Comparison of ENCODE assay signal across 8 cellular contexts in the genomic region with DNA sequence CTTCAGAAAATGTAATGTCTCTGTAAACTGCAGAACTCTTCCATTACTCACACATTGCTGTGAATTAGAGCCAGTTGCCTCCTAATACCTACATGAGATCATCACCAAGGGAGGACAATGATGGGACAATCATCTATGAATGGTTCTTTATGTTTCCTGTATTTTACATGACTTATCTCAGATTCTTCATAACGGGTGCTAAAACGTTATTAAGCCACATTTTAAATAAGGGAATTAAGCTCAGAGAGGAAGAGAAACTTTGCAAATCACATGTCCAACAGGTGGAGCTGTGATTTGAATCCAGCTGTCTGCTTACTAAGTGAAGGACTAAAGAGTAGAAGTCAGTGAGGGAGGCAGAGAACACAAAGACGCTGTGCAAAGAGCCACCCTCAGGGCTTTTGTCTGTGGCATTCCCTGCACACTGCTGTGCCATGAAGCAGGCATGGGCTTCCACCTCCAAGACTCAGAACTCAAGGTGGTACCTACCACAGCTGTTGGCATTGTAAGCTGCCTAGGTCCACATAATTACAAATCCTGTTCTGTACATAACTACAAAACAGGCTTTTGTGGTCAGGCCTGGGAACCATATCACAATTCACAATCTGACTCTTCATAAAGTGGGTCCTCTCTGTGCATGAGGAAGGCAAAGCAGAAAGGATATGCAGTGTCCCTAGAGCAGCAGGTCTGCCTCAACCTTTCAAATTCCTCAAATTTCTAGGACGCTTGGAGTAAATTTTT. TPM values are rescaled to one million over a fixed set of nuclear protein-coding genes. Genes with fewer than 3 reads are reported as not detected.
DNase-seq lines count a peak whose midpoint lies in the region; ATAC-seq and TF ChIP-seq lines count a peak whose summit lies in the region.

No MANE protein-coding gene starts in this region.

- intact Hi-C loops in ovary (cut with DNase I), result no loop called here

- H3K27me3 ChIP-seq in ACC112 (ENCODE audit: insufficient read depth, low read length), result no peaks in the 10 kb centered on the region
- no peaks in the 10 kb centered on the region for H3K27me3 ChIP-seq in ovary

- H3K27ac ChIP-seq in ACC112 (ENCODE audit: low read depth, low read length), result peak overlapping the region; percentile 63; the same call in 1 of the 2 replicates
- H3K27ac ChIP-seq in ovary, result no peak overlapping the region

- no peak overlapping the region for H2AFZ ChIP-seq in ACC112 (ENCODE audit: low read length, unreplicated experiment)

- no peaks in the 10 kb centered on the region for H3K36me3 Mint-ChIP-seq in endothelial cell (ENCODE audit: low read depth, unreplicated experiment)

- H3K36me3 ChIP-seq in ACC112 (ENCODE audit: insufficient read depth, low read length) (no peaks in the 10 kb centered on the region; the same call in 1 of the 2 replicates), ovary (no peaks in the 10 kb centered on the region)

- H3K4me3 ChIP-seq in ACC112 (ENCODE audit: low read depth, low read length) (no peak overlapping the region), ovary (no peak overlapping the region)

- no peaks in the 10 kb centered on the region for H3K9me3 ChIP-seq in ovary

- H3K9me3 Mint-ChIP-seq in endothelial cell (ENCODE audit: unreplicated experiment), result no peaks in the 10 kb centered on the region

- ATAC-seq in GM18867 (IDR thresholded peaks at IDR 0.05; ENCODE audit: unreplicated experiment), result peak; percentile 78
- ATAC-seq in HG02973 (IDR thresholded peaks at IDR 0.05; ENCODE audit: unreplicated experiment), result peak; percentile 60

- peaks cover 3% of the 10 kb centered on the region for H3K27me3 Mint-ChIP-seq in endothelial cell (ENCODE audit: unreplicated experiment)

- DNase-seq in RPMI8226, result peak; percentile 67
- DNase-seq in islet precursor cell, result peak; percentile 91
- DNase-seq in endothelial cell (ENCODE audit: low spot score), result no peak
- no peak for DNase-seq in ovary
- DNase-seq in activated effector memory CD4-positive, alpha-beta T cell treated with Interleukin-2 at 50 U/mL for 16 hours, result no peak

- no peak overlapping the region for H3K27ac Mint-ChIP-seq in endothelial cell (ENCODE audit: unreplicated experiment)

- H3K79me2 ChIP-seq in ACC112 (ENCODE audit: control insufficient read depth, insufficient read depth, low read length, unreplicated experiment), result peaks cover 30% of the 10 kb centered on the region

- TF ChIP-seq POLR2A in ovary (IDR thresholded peaks at IDR 0.05), result no peak

- H3K4me3 Mint-ChIP-seq in endothelial cell (ENCODE audit: unreplicated experiment), result no peak overlapping the region

- WGBS in ovary, 3 donors, result 21 to 32% (median 30%) methylated on average over 4 of the region's 4 CpGs

- peaks cover 21% of the 10 kb centered on the region for H3K4me1 ChIP-seq in ACC112 (ENCODE audit: control insufficient read depth, insufficient read depth, low read length, unreplicated experiment)
- H3K4me1 ChIP-seq in ovary (ENCODE audit: insufficient read depth), result peaks cover 8% of the 10 kb centered on the region

- TF ChIP-seq CTCF in endothelial cell (IDR thresholded peaks at IDR 0.05; ENCODE audit: unreplicated experiment) (no peak), ovary (IDR thresholded peaks at IDR 0.05) (no peak)

- peaks cover 25% of the 10 kb centered on the region for H3K4me1 Mint-ChIP-seq in endothelial cell (ENCODE audit: unreplicated experiment)

- TF ChIP-seq EP300 in ovary (IDR thresholded peaks at IDR 0.05), result no peak

RNA-seq across cellular contexts. Expression of a gene that starts 12.8 kb away (rescaled TPM):
- total RNA-seq in endothelial cell (ENCODE audit: unreplicated experiment) (25.5 TPM), ovary (10 to 100 TPM; 14.9 to 28.8 (median 21.4) TPM)
- polyA plus RNA-seq in ovary, result 10 to 100 TPM; 13.2 to 24.0 TPM

Comparison
In these comparisons a context has a peak if more than half of its experiments do, and no peak if none do; other contexts are left out.
1. DNase-seq: peak in RPMI8226 (single experiment) and islet precursor cell (single experiment); none in endothelial cell (single experiment), ovary (0 of 5) and activated effector memory CD4-positive, alpha-beta T cell treated with Interleukin-2 at 50 U/mL for 16 hours (single experiment).